Comparison of ENCODE assay signal across 22 cellular contexts in genomic region chr12:50243507-50243906, GRCh38. TPM values are rescaled to one million over a fixed set of nuclear protein-coding genes. Genes with fewer than 3 reads are reported as not detected.
DNase-seq lines count a peak whose midpoint lies in the region; ATAC-seq, FAIRE-seq and TF ChIP-seq lines count a peak whose summit lies in the region.
"Had no signal": no experiment of that assay in that cellular context is flagged by ENCODE, and none has a peak within 500 bp of the region (broad histone marks: within the 10 kb centered on the region; RNA-seq: fewer than 3 reads in every experiment).

No MANE protein-coding gene starts in this region.

- TF ChIP-seq CTCF in esophagus muscularis mucosa (IDR thresholded peaks at IDR 0.05) (no peak), psoas muscle (IDR thresholded peaks at IDR 0.05) (no peak)

- no peak for TF ChIP-seq EP300 in esophagus muscularis mucosa (IDR thresholded peaks at IDR 0.05)

- peak overlapping the region; percentile 73 to 87 (median 83) for H3K27ac ChIP-seq in esophagus muscularis mucosa (replicated peaks in 1 of 4)
- H3K27ac ChIP-seq in psoas muscle: peak overlapping the region; percentile 90
- peak overlapping the region; percentile 86 to 98 for H3K27ac ChIP-seq in aorta (ENCODE audit: low read depth in 1 of 2, low read length in 2 of 2)

- peaks cover 10% of the 10 kb centered on the region for H3K36me3 Mint-ChIP-seq in activated T-cell treated with anti-CD3 and anti-CD28 coated beads, Interleukin-2, amount 50 U/mL, for 24 hours (ENCODE audit: low read depth)

- H3K4me3 ChIP-seq in esophagus muscularis mucosa (no peak overlapping the region), psoas muscle (no peak overlapping the region), aorta (ENCODE audit: low read length in 2 of 2) (no peak overlapping the region)
- H3K4me3 ChIP-seq: HAP-1 had no signal

- peaks cover 35 to 66% (median 60%) of the 10 kb centered on the region in 4 donors for H3K4me1 ChIP-seq in esophagus muscularis mucosa
- peaks cover 59% of the 10 kb centered on the region for H3K4me1 ChIP-seq in psoas muscle
- H3K4me1 ChIP-seq in aorta (ENCODE audit: control insufficient read depth in 1 of 2, insufficient read depth in 2 of 2, low read length in 2 of 2): peaks cover 6% of the 10 kb centered on the region in 2 donors
- H3K4me1 ChIP-seq: HAP-1 had no signal

- peaks cover 0 to 21% (median 3%) of the 10 kb centered on the region in 4 donors for H3K36me3 ChIP-seq in esophagus muscularis mucosa
- H3K36me3 ChIP-seq in psoas muscle (ENCODE audit: insufficient read depth in 1 of 2, low read depth in 1 of 2): no peaks in the 10 kb centered on the region
- H3K36me3 ChIP-seq in aorta (ENCODE audit: control insufficient read depth in 1 of 2, insufficient read depth in 2 of 2, low read length in 1 of 2): no peaks in the 10 kb centered on the region
- H3K36me3 ChIP-seq: HAP-1 had no signal

- ATAC-seq in psoas muscle (no peak), aorta (ENCODE audit: low FRiP score) (no peak), GM19467 (IDR thresholded peaks at IDR 0.05; ENCODE audit: unreplicated experiment) (no peak), GM18858 (IDR thresholded peaks at IDR 0.05; ENCODE audit: unreplicated experiment) (no peak)
- ATAC-seq: left cardiac atrium; naive thymus-derived CD8-positive, alpha-beta T cell had no signal

- intact Hi-C loops in esophagus muscularis mucosa (cut with DNase I) (no loop called here), psoas muscle (cut with DNase I) (no loop called here), aorta (cut with DNase I) (no loop called here)

- peak overlapping the region; percentile 2 for H3K27ac Mint-ChIP-seq in activated T-cell treated with anti-CD3 and anti-CD28 coated beads, Interleukin-2, amount 50 U/mL, for 24 hours
- H3K27ac Mint-ChIP-seq: activated CD4-positive, alpha-beta T cell treated with anti-CD3 and anti-CD28 coated beads, Interleukin-2, amount 10 ng/mL, durations not matched to agents 24 days and 14 days; activated naive CD8-positive, alpha-beta T cell treated with anti-CD3 and anti-CD28 coated beads for 36 hours; naive thymus-derived CD8-positive, alpha-beta T cell had no signal

- DNase-seq in activated T-cell treated with anti-CD3 and anti-CD28 coated beads, Interleukin-2, amount 50 U/mL, for 24 hours: no peak
- no peak for DNase-seq in activated T-cell treated with anti-CD3 and anti-CD28 coated beads for 4 hours
- DNase-seq in esophagus muscularis mucosa (ENCODE audit: extremely low spot score): no peak
- DNase-seq in psoas muscle: no peak
- no peak for DNase-seq in aorta
- no peak for DNase-seq in frontal cortex (ENCODE audit: low spot score in 2 of 2)
- DNase-seq: 8988T; activated CD4-positive, alpha-beta T cell treated with anti-CD3 and anti-CD28 coated beads, Interleukin-2, amount 10 ng/mL, durations not matched to agents 24 days and 14 days; activated naive CD8-positive, alpha-beta T cell treated with anti-CD3 and anti-CD28 coated beads for 36 hours; activated T-cell treated with anti-CD3 and anti-CD28 coated beads, Interleukin-2, amount 50 U/mL, for 1 hour; CD4-positive, CD25-positive, alpha-beta regulatory T cell; hippocampal formation; left cardiac atrium; naive thymus-derived CD8-positive, alpha-beta T cell; NCI-H2107; NCI-H82; RPMI8226; stimulated activated CD4-positive, alpha-beta T cell treated with anti-CD3 and anti-CD28 coated beads, Interleukin-4, amount 100 ng/mL, for 1 hour had no signal

- H3K4me3 Mint-ChIP-seq in activated T-cell treated with anti-CD3 and anti-CD28 coated beads, Interleukin-2, amount 50 U/mL, for 24 hours: no peak overlapping the region
- H3K4me3 Mint-ChIP-seq: activated CD4-positive, alpha-beta T cell treated with anti-CD3 and anti-CD28 coated beads, Interleukin-2, amount 10 ng/mL, durations not matched to agents 24 days and 14 days; activated naive CD8-positive, alpha-beta T cell treated with anti-CD3 and anti-CD28 coated beads for 36 hours; CD4-positive, CD25-positive, alpha-beta regulatory T cell; central memory CD8-positive, alpha-beta T cell; naive thymus-derived CD8-positive, alpha-beta T cell had no signal

- FAIRE-seq in frontal cortex (lab: Jason Lieb, UNC): no peak

- TF ChIP-seq POLR2A in esophagus muscularis mucosa (IDR thresholded peaks at IDR 0.05; ENCODE audit: low read depth): no peak

- 71% methylated on average over 1 of the region's 1 CpG for WGBS in esophagus muscularis mucosa
- 53 to 79% (median 55%) methylated on average over 1 of the region's 1 CpG for WGBS in psoas muscle, 3 donors
- WGBS in aorta, 2 donors: 13 to 25% methylated on average over 1 of the region's 1 CpG

- H3K9me3 ChIP-seq in esophagus muscularis mucosa (no peaks in the 10 kb centered on the region), psoas muscle (no peaks in the 10 kb centered on the region), aorta (ENCODE audit: control insufficient read depth, low read length) (no peaks in the 10 kb centered on the region)
- H3K9me3 ChIP-seq: HAP-1 had no signal

- peaks cover 35% of the 10 kb centered on the region for H3K4me1 Mint-ChIP-seq in activated T-cell treated with anti-CD3 and anti-CD28 coated beads, Interleukin-2, amount 50 U/mL, for 24 hours (ENCODE audit: low read depth)

- H3K9me3 Mint-ChIP-seq in activated T-cell treated with anti-CD3 and anti-CD28 coated beads, Interleukin-2, amount 50 U/mL, for 24 hours: no peaks in the 10 kb centered on the region
- H3K9me3 Mint-ChIP-seq: activated naive CD8-positive, alpha-beta T cell treated with anti-CD3 and anti-CD28 coated beads for 36 hours; central memory CD8-positive, alpha-beta T cell; naive thymus-derived CD8-positive, alpha-beta T cell had no signal

- H3K27me3 ChIP-seq in esophagus muscularis mucosa (no peaks in the 10 kb centered on the region), psoas muscle (ENCODE audit: insufficient read depth in 3 of 3, low read length in 2 of 3) (no peaks in the 10 kb centered on the region), aorta (ENCODE audit: control insufficient read depth in 1 of 2, insufficient read depth in 2 of 2, low read length in 1 of 2) (no peaks in the 10 kb centered on the region)

- H3K27me3 Mint-ChIP-seq in activated T-cell treated with anti-CD3 and anti-CD28 coated beads, Interleukin-2, amount 50 U/mL, for 24 hours: no peaks in the 10 kb centered on the region
- H3K27me3 Mint-ChIP-seq: activated CD4-positive, alpha-beta T cell treated with anti-CD3 and anti-CD28 coated beads, Interleukin-2, amount 10 ng/mL, durations not matched to agents 24 days and 14 days; activated naive CD8-positive, alpha-beta T cell treated with anti-CD3 and anti-CD28 coated beads for 36 hours; central memory CD8-positive, alpha-beta T cell; naive thymus-derived CD8-positive, alpha-beta T cell had no signal

RNA-seq across cellular contexts. Expression of gene LIMA1, which starts 39.8 kb away (rescaled TPM):
- total RNA-seq in esophagus muscularis mucosa: 10 to 100 TPM; 23.9 to 62.7 (median 37.2) TPM
- total RNA-seq in psoas muscle: 10 to 100 TPM in 3 of 4 donors, 1 to 10 TPM in 1; 8.3 to 25.3 (median 17.5) TPM
- 1 to 10 TPM; 5.6 to 9.0 (median 8.1) TPM for polyA plus RNA-seq in psoas muscle
- total RNA-seq in aorta: 100 to 1,000 TPM; 131 to 177 TPM
- polyA plus RNA-seq in aorta: 100 to 1,000 TPM in 1 of 2 donors, 10 to 100 TPM in 1; 35.9 to 148 TPM
- 12.6 TPM for total RNA-seq in frontal cortex
